Comparison of ENCODE assay signal across 8 cellular contexts in the genomic region with DNA sequence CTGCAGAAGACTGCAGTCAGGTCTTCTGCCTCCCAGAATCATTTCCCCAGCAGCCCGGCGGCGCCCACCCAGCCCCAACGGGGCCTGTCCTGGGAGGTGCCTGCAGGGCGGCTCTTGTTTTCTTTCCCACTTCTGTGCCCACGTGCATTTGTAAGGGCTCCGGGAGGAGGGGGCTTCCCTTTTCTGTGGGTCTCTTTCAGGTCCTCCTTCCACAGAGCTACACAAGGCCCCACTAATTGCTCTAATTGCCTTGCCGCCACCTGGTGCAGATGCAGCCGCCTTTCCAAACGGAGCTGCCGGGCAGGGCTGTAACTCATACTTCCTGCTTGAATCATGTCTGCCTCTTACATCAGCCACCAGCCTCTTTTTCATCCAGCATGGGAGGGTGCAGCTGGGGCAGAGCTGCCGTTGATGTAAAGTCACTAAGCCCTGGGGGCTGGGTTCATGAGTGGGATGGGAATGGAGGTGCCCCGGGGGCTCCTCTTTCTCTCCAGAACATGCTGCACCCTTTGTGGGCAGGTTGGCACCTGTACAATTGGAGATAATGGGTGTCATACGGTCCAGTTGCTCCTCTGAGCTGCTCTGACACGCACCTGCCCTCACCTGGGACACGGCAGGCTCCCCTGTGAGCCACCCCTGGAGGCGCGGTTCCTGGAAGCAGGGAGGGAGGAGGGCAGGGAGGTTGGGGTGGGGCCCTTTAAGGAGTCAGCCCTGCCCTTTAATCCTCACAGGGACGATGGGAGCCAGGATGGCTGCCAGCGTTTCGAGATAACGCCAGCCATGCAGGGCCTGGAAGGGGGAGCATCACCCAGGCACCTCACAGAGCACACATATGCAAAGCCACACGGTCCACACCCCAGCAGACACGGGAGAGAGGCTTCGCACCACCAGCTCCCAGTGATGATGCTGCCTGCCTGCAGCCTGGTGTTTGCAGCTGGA. TPM values are rescaled to one million over a fixed set of nuclear protein-coding genes. Genes with fewer than 3 reads are reported as not detected.
DNase-seq lines count a peak whose midpoint lies in the region; ATAC-seq and TF ChIP-seq lines count a peak whose summit lies in the region.

No MANE protein-coding gene starts in this region.

- peaks cover 48% of the 10 kb centered on the region for H3K27me3 Mint-ChIP-seq in dendritic cell treated with granulocyte-macrophage colony-stimulating factor and Interleukin-4, amounts not matched to agents 40 ng/mL and 50 ng/mL, for 4 days
- H3K27me3 Mint-ChIP-seq in stimulated activated naive CD8-positive, alpha-beta T cell treated with anti-CD3 and anti-CD28 coated beads, Interleukin-15, amount 100 ng/mL, for 72 hours = peaks cover 7% of the 10 kb centered on the region

- no peak overlapping the region for H3K4me3 ChIP-seq in mucosa of descending colon

- H3K36me3 Mint-ChIP-seq in dendritic cell treated with granulocyte-macrophage colony-stimulating factor and Interleukin-4, amounts not matched to agents 40 ng/mL and 50 ng/mL, for 4 days (ENCODE audit: low read depth) = no peaks in the 10 kb centered on the region

- peak overlapping the region; percentile 64 for H3K27ac Mint-ChIP-seq in dendritic cell treated with granulocyte-macrophage colony-stimulating factor and Interleukin-4, amounts not matched to agents 40 ng/mL and 50 ng/mL, for 4 days
- peak overlapping the region; percentile 100 for H3K27ac Mint-ChIP-seq in stimulated activated naive CD8-positive, alpha-beta T cell treated with anti-CD3 and anti-CD28 coated beads, Interleukin-15, amount 100 ng/mL, for 72 hours

- TF ChIP-seq CTCF in mucosa of descending colon (IDR thresholded peaks at IDR 0.05) = no peak

- no peaks in the 10 kb centered on the region for H3K9me3 ChIP-seq in mucosa of descending colon

- DNase-seq in NCI-H510A treated with DMSO at 0.1 percent for 48 hours (lab: John Stamatoyannopoulos, UW) (peak; percentile 78), NCI-H510A (lab: John Stamatoyannopoulos, UW) (no peak), NCI-H2196 treated with DMSO at 0.1 percent for 48 hours (lab: John Stamatoyannopoulos, UW; ENCODE audit: unreplicated experiment) (peak; percentile 57), mucosa of descending colon (peak; percentile 63 to 77 (median 70))
- peak; percentile 42 for DNase-seq in activated CD4-positive, alpha-beta T cell treated with anti-CD3 and anti-CD28 coated beads for 1 hour
- DNase-seq in stimulated activated naive CD8-positive, alpha-beta T cell treated with anti-CD3 and anti-CD28 coated beads, Interleukin-15, amount 100 ng/mL, for 72 hours = peak; percentile 77 to 86

- H3K4me1 ChIP-seq in mucosa of descending colon (ENCODE audit: low read depth) = peaks cover 15% of the 10 kb centered on the region

- H3K4me1 Mint-ChIP-seq in dendritic cell treated with granulocyte-macrophage colony-stimulating factor and Interleukin-4, amounts not matched to agents 40 ng/mL and 50 ng/mL, for 4 days (ENCODE audit: low read depth) = peaks cover 57% of the 10 kb centered on the region
- H3K4me1 Mint-ChIP-seq in stimulated activated naive CD8-positive, alpha-beta T cell treated with anti-CD3 and anti-CD28 coated beads, Interleukin-15, amount 100 ng/mL, for 72 hours = peaks cover 65% of the 10 kb centered on the region

- peak; percentile 85 for ATAC-seq in mucosa of descending colon
- ATAC-seq in stimulated activated naive CD8-positive, alpha-beta T cell treated with anti-CD3 and anti-CD28 coated beads, Interleukin-15, amount 100 ng/mL, for 72 hours = peak; percentile 92
- no peak for ATAC-seq in GM19395 (IDR thresholded peaks at IDR 0.05; ENCODE audit: unreplicated experiment)

- H3K4me3 Mint-ChIP-seq in dendritic cell treated with granulocyte-macrophage colony-stimulating factor and Interleukin-4, amounts not matched to agents 40 ng/mL and 50 ng/mL, for 4 days = peak overlapping the region; percentile 66
- H3K4me3 Mint-ChIP-seq in stimulated activated naive CD8-positive, alpha-beta T cell treated with anti-CD3 and anti-CD28 coated beads, Interleukin-15, amount 100 ng/mL, for 72 hours = peak overlapping the region; percentile 94 to 100

- H3K9me3 Mint-ChIP-seq in dendritic cell treated with granulocyte-macrophage colony-stimulating factor and Interleukin-4, amounts not matched to agents 40 ng/mL and 50 ng/mL, for 4 days = no peaks in the 10 kb centered on the region
- no peaks in the 10 kb centered on the region for H3K9me3 Mint-ChIP-seq in stimulated activated naive CD8-positive, alpha-beta T cell treated with anti-CD3 and anti-CD28 coated beads, Interleukin-15, amount 100 ng/mL, for 72 hours

- intact Hi-C loops in dendritic cell treated with granulocyte-macrophage colony-stimulating factor and Interleukin-4, amounts not matched to agents 40 ng/mL and 50 ng/mL, for 4 days (cut with micrococcal nuclease) = no loop called here
- intact Hi-C loops in mucosa of descending colon (cut with DNase I, micrococcal nuclease) = no loop called here

- H3K36me3 ChIP-seq in mucosa of descending colon (ENCODE audit: low read depth) = no peaks in the 10 kb centered on the region

RNA-seq across cellular contexts. Expression of gene KLHDC4, which starts 41.1 kb away (rescaled TPM):
- total RNA-seq in mucosa of descending colon = 10 to 100 TPM; 41.6 to 67.7 (median 46.4) TPM
